ENCODE assay signal across 5 cellular contexts in genomic region chr1:200816624-200817224, GRCh38. TPM values are rescaled to one million over a fixed set of nuclear protein-coding genes. Genes with fewer than 3 reads are reported as not detected.
"Had no signal": no experiment of that assay in that cellular context is flagged by ENCODE, and none has a peak within 500 bp of the region (broad histone marks: within the 10 kb centered on the region; RNA-seq: fewer than 3 reads in every experiment).

No MANE protein-coding gene starts in this region.

RNA-seq across cellular contexts. Expression of gene GPR25, which starts 56.1 kb away (rescaled TPM):
- total RNA-seq: GM23338, H1, H9, HT-29, IMR-90 had no signal
- polyA plus RNA-seq: GM23338, H1, IMR-90 had no signal
